ENCODE assay signal across 15 cellular contexts in genomic region chr14:91406451-91406850, GRCh38. TPM values are rescaled to one million over a fixed set of nuclear protein-coding genes. Genes with fewer than 3 reads are reported as not detected.
DNase-seq lines count a peak whose midpoint lies in the region; ATAC-seq and TF ChIP-seq lines count a peak whose summit lies in the region.
"Had no signal": no experiment of that assay in that cellular context is flagged by ENCODE, and none has a peak within 500 bp of the region (broad histone marks: within the 10 kb centered on the region; RNA-seq: fewer than 3 reads in every experiment).

No MANE protein-coding gene starts in this region.

- intact Hi-C loops in heart right ventricle (cut with DNase I) (no loop called here), right cardiac atrium (cut with DNase I) (no loop called here), transverse colon (cut with DNase I; ENCODE audit: low total_unique reads) (no loop called here), esophagus squamous epithelium (cut with DNase I) (no loop called here)

- in situ Hi-C loops in transverse colon (cut with MboI; ENCODE audit: low pct_ligation_motif_present in 1 of 4, low pct_unique_long_range_greater_than_20kb in 1 of 4, low sequenced_read_pairs in 3 of 4), result loop anchor here in 1 of 4 donors (25.0 kb wide), 1 partner anchor 94 kb away; no protein-coding TSS in a partner anchor

- TF ChIP-seq CTCF in heart right ventricle (IDR thresholded peaks at IDR 0.05), result no peak
- no peak for TF ChIP-seq CTCF in transverse colon (IDR thresholded peaks at IDR 0.05)
- TF ChIP-seq CTCF in esophagus squamous epithelium (IDR thresholded peaks at IDR 0.05), result no peak
- TF ChIP-seq CTCF in right atrium auricular region (IDR thresholded peaks at IDR 0.05), result no peak

- peak overlapping the region; percentile 49 to 81 (median 54) for H3K4me3 Mint-ChIP-seq in T-cell
- peak overlapping the region; percentile 79 to 96 for H3K4me3 Mint-ChIP-seq in effector memory CD8-positive, alpha-beta T cell
- H3K4me3 Mint-ChIP-seq: endodermal cell had no signal

- peak overlapping the region in 6 of 10 donors; percentile 37 to 67 (median 42) for H3K27ac ChIP-seq in heart right ventricle
- H3K27ac ChIP-seq in right cardiac atrium (ENCODE audit: low read length), result no peak overlapping the region
- peak overlapping the region in 3 of 4 donors; percentile 28 to 57 (median 46) for H3K27ac ChIP-seq in transverse colon
- peak overlapping the region in 1 of 4 donors; percentile 44 for H3K27ac ChIP-seq in esophagus squamous epithelium
- H3K27ac ChIP-seq in right atrium auricular region, result no peak overlapping the region

- peaks cover 0 to 4% (median 0%) of the 10 kb centered on the region in 7 donors for H3K27me3 ChIP-seq in heart right ventricle
- H3K27me3 ChIP-seq in right cardiac atrium (ENCODE audit: control insufficient read depth, insufficient read depth), result no peaks in the 10 kb centered on the region
- no peaks in the 10 kb centered on the region for H3K27me3 ChIP-seq in transverse colon
- H3K27me3 ChIP-seq in esophagus squamous epithelium, result no peaks in the 10 kb centered on the region
- H3K27me3 ChIP-seq in right atrium auricular region, result no peaks in the 10 kb centered on the region

- POLR2A ChIA-PET in T-cell (lab: Charles Lee), result no interaction called here

- H3K36me3 Mint-ChIP-seq in T-cell, result peaks cover 51% of the 10 kb centered on the region
- peaks cover 100% of the 10 kb centered on the region for H3K36me3 Mint-ChIP-seq in effector memory CD8-positive, alpha-beta T cell (ENCODE audit: insufficient read depth)

- H3K4me1 ChIP-seq in heart right ventricle, result peaks cover 0 to 59% (median 20%) of the 10 kb centered on the region in 9 donors
- H3K4me1 ChIP-seq in right cardiac atrium (ENCODE audit: control insufficient read depth, insufficient read depth, low read length), result peaks cover 4% of the 10 kb centered on the region
- peaks cover 6 to 42% (median 25%) of the 10 kb centered on the region in 4 donors for H3K4me1 ChIP-seq in transverse colon
- H3K4me1 ChIP-seq in esophagus squamous epithelium, result peaks cover 0 to 50% (median 22%) of the 10 kb centered on the region in 3 donors
- H3K4me1 ChIP-seq in right atrium auricular region, result peaks cover 0 to 8% of the 10 kb centered on the region in 2 donors

- TF ChIP-seq POLR2A in transverse colon (IDR thresholded peaks at IDR 0.05) (no peak), esophagus squamous epithelium (IDR thresholded peaks at IDR 0.05) (no peak), erythroblast (IDR thresholded peaks at IDR 0.05; ENCODE audit: low read length) (no peak)

- TF ChIP-seq EP300 in transverse colon (IDR thresholded peaks at IDR 0.05; ENCODE audit: low read depth), result no peak

- no peaks in the 10 kb centered on the region for H3K9me3 Mint-ChIP-seq in T-cell
- no peaks in the 10 kb centered on the region for H3K9me3 Mint-ChIP-seq in effector memory CD8-positive, alpha-beta T cell
- H3K9me3 Mint-ChIP-seq: endodermal cell had no signal

- 97 to 98% methylated on average over 8 of the region's 8 CpGs for WGBS in heart right ventricle, 2 donors
- 96% methylated on average over 8 of the region's 8 CpGs for WGBS in right cardiac atrium
- WGBS in transverse colon (ENCODE audit: low coverage in 1 of 2), 2 donors, result 94% methylated on average over 8 of the region's 8 CpGs; no CpG with 5 or more reads in 1 of the 2 donors
- WGBS in esophagus squamous epithelium, 2 donors, result 87 to 91% methylated on average over 4 to 6 of the region's 8 CpGs

- H3K9me3 ChIP-seq in heart right ventricle (no peaks in the 10 kb centered on the region), right cardiac atrium (ENCODE audit: control insufficient read depth, low read length) (no peaks in the 10 kb centered on the region), transverse colon (no peaks in the 10 kb centered on the region), esophagus squamous epithelium (no peaks in the 10 kb centered on the region), right atrium auricular region (no peaks in the 10 kb centered on the region)

- peaks cover 0 to 19% (median 0%) of the 10 kb centered on the region in 9 donors for H3K36me3 ChIP-seq in heart right ventricle
- H3K36me3 ChIP-seq in transverse colon, result no peaks in the 10 kb centered on the region
- peaks cover 0 to 29% (median 0%) of the 10 kb centered on the region in 3 donors for H3K36me3 ChIP-seq in esophagus squamous epithelium
- H3K36me3 ChIP-seq in right atrium auricular region, result no peaks in the 10 kb centered on the region

- ATAC-seq in heart right ventricle (no peak), right cardiac atrium (no peak), T-cell (replicated peaks in 1 of 4) (no peak)
- ATAC-seq in effector memory CD8-positive, alpha-beta T cell (replicated peaks), result no peak

- no peak for DNase-seq in heart right ventricle
- DNase-seq in right cardiac atrium, result no peak
- DNase-seq in T-cell, result no peak
- DNase-seq in effector memory CD8-positive, alpha-beta T cell, result no peak
- no peak for DNase-seq in transverse colon
- DNase-seq in esophagus squamous epithelium (lab: John Stamatoyannopoulos, UW), result no peak
- no peak for DNase-seq in erythroblast (lab: John Stamatoyannopoulos, UW)
- DNase-seq in right atrium auricular region (ENCODE audit: low spot score), result no peak
- DNase-seq: central memory CD4-positive, alpha-beta T cell; DMS79 treated with DMSO at 0.1 percent for 48 hours; endodermal cell; GOT3; left ventricle myocardium superior; NCI-H1694 treated with DMSO at 0.1 percent for 48 hours; NCI-H510A had no signal

- H3K27me3 Mint-ChIP-seq in T-cell, result no peaks in the 10 kb centered on the region
- H3K27me3 Mint-ChIP-seq in effector memory CD8-positive, alpha-beta T cell, result no peaks in the 10 kb centered on the region

- CTCF ChIA-PET in T-cell (lab: Charles Lee), result no interaction called here

- peaks cover 95 to 96% (median 96%) of the 10 kb centered on the region in 3 donors for H3K4me1 Mint-ChIP-seq in T-cell
- H3K4me1 Mint-ChIP-seq in effector memory CD8-positive, alpha-beta T cell (ENCODE audit: low read depth in 2 of 2), result peaks cover 88 to 89% of the 10 kb centered on the region in 2 donors

- H3K4me3 ChIP-seq in heart right ventricle (no peak overlapping the region), right cardiac atrium (ENCODE audit: low read length) (no peak overlapping the region), transverse colon (no peak overlapping the region), esophagus squamous epithelium (no peak overlapping the region), right atrium auricular region (no peak overlapping the region)

- H3K27ac Mint-ChIP-seq in T-cell, result peak overlapping the region; percentile 94
- H3K27ac Mint-ChIP-seq in effector memory CD8-positive, alpha-beta T cell, result peak overlapping the region; percentile 91 to 93

RNA-seq across cellular contexts. Expression of gene CCDC88C, which starts 11.2 kb away (rescaled TPM):
- total RNA-seq in heart right ventricle (1 to 10 TPM; 2.4 to 8.4 (median 4.9) TPM), right cardiac atrium (1 to 10 TPM; 2.5 to 5.4 (median 4.8) TPM), T-cell (100 to 1,000 TPM; 260 to 368 (median 275) TPM), transverse colon (100 to 1,000 TPM in 1 of 4 donors, 10 to 100 TPM in 3; 29.5 to 171 (median 60.3) TPM), esophagus squamous epithelium (10 to 100 TPM; 23.2 to 31.5 (median 29.9) TPM), right atrium auricular region (1 to 10 TPM; 4.0 to 4.4 TPM)
- polyA plus RNA-seq in heart right ventricle (1 to 10 TPM; 2.2 to 5.5 TPM), right cardiac atrium (2.5 TPM)

Comparison
In these comparisons a context has a peak if more than half of its experiments do, and no peak if none do; other contexts are left out.
1. H3K27ac ChIP-seq: peak in heart right ventricle (6 of 10) and transverse colon (3 of 4); none in right cardiac atrium (single experiment) and right atrium auricular region (0 of 2).